8 cellular contexts compared by ENCODE assay signal in genomic region chr17:75352079-75352569, GRCh38. TPM values are rescaled to one million over a fixed set of nuclear protein-coding genes. Genes with fewer than 3 reads are reported as not detected.
DNase-seq lines count a peak whose midpoint lies in the region; ATAC-seq and TF ChIP-seq lines count a peak whose summit lies in the region.

No MANE protein-coding gene starts in this region.

- H3K9me2 ChIP-seq in hepatocyte (replicated peaks; ENCODE audit: insufficient read depth): no peaks in the 10 kb centered on the region

- H3K79me2 ChIP-seq in hepatocyte: peaks cover 93% of the 10 kb centered on the region

- no peak for TF ChIP-seq POLR2A in stomach (IDR thresholded peaks at IDR 0.05)
- no peak for TF ChIP-seq POLR2A in vagina (IDR thresholded peaks at IDR 0.05)

- POLR2A ChIA-PET in Panc1 (lab: Charles Lee): no interaction called here

- H3K27me3 Mint-ChIP-seq in activated T-helper 2 cell treated with anti-CD3 and anti-CD28 coated beads, Interferon-gamma antibody, Interleukin-2, Interleukin-4, amounts not matched to agents 10 μg/mL and 5 μg/mL and 100 μg/mL, durations not matched to agents 14 hours and 24 hours and 36 hours (ENCODE audit: low read depth): no peaks in the 10 kb centered on the region

- peaks cover 53% of the 10 kb centered on the region for H4K20me1 ChIP-seq in hepatocyte (ENCODE audit: insufficient read depth, poor library complexity, severe bottlenecking)

- in situ Hi-C loops in Panc1 (cut with HindIII; ENCODE audit: low pct_unique_long_range_greater_than_20kb, low sequenced_read_pairs): no loop called here

- H3K9me3 ChIP-seq in Panc1 (ENCODE audit: control insufficient read depth, insufficient read depth, low read depth, low read length): no peaks in the 10 kb centered on the region
- no peaks in the 10 kb centered on the region for H3K9me3 ChIP-seq in hepatocyte (ENCODE audit: low read depth)
- no peaks in the 10 kb centered on the region for H3K9me3 ChIP-seq in stomach
- no peaks in the 10 kb centered on the region for H3K9me3 ChIP-seq in vagina

- DNase-seq in NCI-H2107 treated with DMSO at 0.1 percent for 48 hours (lab: John Stamatoyannopoulos, UW; ENCODE audit: unreplicated experiment) (peak; percentile 41), NCI-H2107 (lab: John Stamatoyannopoulos, UW) (no peak), Panc1 (ENCODE audit: low read depth, low spot score) (no peak), hepatocyte (ENCODE audit: low spot score) (peak; percentile 60), stomach (peak; percentile 52), vagina (ENCODE audit: extremely low spot score in 2 of 2) (no peak), NCI-H1092 (lab: John Stamatoyannopoulos, UW) (no peak)
- no peak for DNase-seq in activated T-helper 2 cell treated with anti-CD3 and anti-CD28 coated beads, Interferon-gamma antibody, Interleukin-2, Interleukin-4, amounts not matched to agents 10 μg/mL and 5 μg/mL and 100 μg/mL, durations not matched to agents 14 hours and 24 hours and 36 hours (ENCODE audit: low spot score)

- peak overlapping the region; percentile 48 for H3K4me2 ChIP-seq in hepatocyte

- TF ChIP-seq EP300 in stomach (IDR thresholded peaks at IDR 0.05): no peak

- H3K36me3 ChIP-seq in Panc1 (ENCODE audit: control insufficient read depth, insufficient read depth, low read length) (no peaks in the 10 kb centered on the region), hepatocyte (replicated peaks; ENCODE audit: insufficient read depth, low read depth) (no peaks in the 10 kb centered on the region), stomach (no peaks in the 10 kb centered on the region), vagina (no peaks in the 10 kb centered on the region)

- peaks cover 56% of the 10 kb centered on the region for H3K4me1 Mint-ChIP-seq in activated T-helper 2 cell treated with anti-CD3 and anti-CD28 coated beads, Interferon-gamma antibody, Interleukin-2, Interleukin-4, amounts not matched to agents 10 μg/mL and 5 μg/mL and 100 μg/mL, durations not matched to agents 14 hours and 24 hours and 36 hours (ENCODE audit: low read depth)

- no peak overlapping the region for H3K4me3 ChIP-seq in Panc1 (ENCODE audit: low read depth in 2 of 2, low read length in 2 of 2)
- H3K4me3 ChIP-seq in hepatocyte: no peak overlapping the region
- H3K4me3 ChIP-seq in stomach: peak overlapping the region in 1 of 4 donors; percentile 4
- no peak overlapping the region for H3K4me3 ChIP-seq in vagina

- no TSS peak for BruUV-seq in Panc1 (replicated peaks; lab: Mats Ljungman, UMichigan)

- no peak overlapping the region for H2AFZ ChIP-seq in hepatocyte

- no peak overlapping the region for H3K4me3 Mint-ChIP-seq in activated T-helper 2 cell treated with anti-CD3 and anti-CD28 coated beads, Interferon-gamma antibody, Interleukin-2, Interleukin-4, amounts not matched to agents 10 μg/mL and 5 μg/mL and 100 μg/mL, durations not matched to agents 14 hours and 24 hours and 36 hours (ENCODE audit: low read depth)

- no peak for TF ChIP-seq CTCF in Panc1 (IDR thresholded peaks at IDR 0.05)
- no peak for TF ChIP-seq CTCF in hepatocyte (IDR thresholded peaks at IDR 0.05; ENCODE audit: poor library complexity)
- TF ChIP-seq CTCF in stomach (IDR thresholded peaks at IDR 0.05): no peak
- no peak for TF ChIP-seq CTCF in vagina (IDR thresholded peaks at IDR 0.05)

- peaks cover under 1% of the 10 kb centered on the region; the same call in 1 of the 2 replicates for H3K4me1 ChIP-seq in Panc1 (ENCODE audit: control insufficient read depth, insufficient read depth, low read length)
- H3K4me1 ChIP-seq in hepatocyte (ENCODE audit: insufficient read depth): peaks cover 41% of the 10 kb centered on the region
- H3K4me1 ChIP-seq in stomach: peaks cover 1 to 77% (median 45%) of the 10 kb centered on the region in 4 donors
- peaks cover 53% of the 10 kb centered on the region for H3K4me1 ChIP-seq in vagina

- H3K27ac Mint-ChIP-seq in activated T-helper 2 cell treated with anti-CD3 and anti-CD28 coated beads, Interferon-gamma antibody, Interleukin-2, Interleukin-4, amounts not matched to agents 10 μg/mL and 5 μg/mL and 100 μg/mL, durations not matched to agents 14 hours and 24 hours and 36 hours: no peak overlapping the region

- H3K27me3 ChIP-seq in Panc1 (ENCODE audit: control insufficient read depth, insufficient read depth, low read length): no peaks in the 10 kb centered on the region
- no peaks in the 10 kb centered on the region for H3K27me3 ChIP-seq in hepatocyte
- no peaks in the 10 kb centered on the region for H3K27me3 ChIP-seq in stomach
- H3K27me3 ChIP-seq in vagina: no peaks in the 10 kb centered on the region

- H3K36me3 Mint-ChIP-seq in activated T-helper 2 cell treated with anti-CD3 and anti-CD28 coated beads, Interferon-gamma antibody, Interleukin-2, Interleukin-4, amounts not matched to agents 10 μg/mL and 5 μg/mL and 100 μg/mL, durations not matched to agents 14 hours and 24 hours and 36 hours (ENCODE audit: low read depth): peaks cover 32% of the 10 kb centered on the region

- CTCF ChIA-PET in Panc1 (lab: Charles Lee): interaction anchor here (0.5 to 0.6 kb wide), 4 partner anchors 16 to 236 kb away, joined by 3 read pairs; no protein-coding TSS in a partner anchor

- peak; percentile 59; the same call in 1 of the 2 replicates for ATAC-seq in Panc1

- no peaks in the 10 kb centered on the region for H3K9me3 Mint-ChIP-seq in activated T-helper 2 cell treated with anti-CD3 and anti-CD28 coated beads, Interferon-gamma antibody, Interleukin-2, Interleukin-4, amounts not matched to agents 10 μg/mL and 5 μg/mL and 100 μg/mL, durations not matched to agents 14 hours and 24 hours and 36 hours

- WGBS in hepatocyte (ENCODE audit: low lambda C conversion rate, missing lambda C conversion rate): 32% methylated on average over 7 of the region's 7 CpGs
- WGBS in stomach, 5 donors: 19 to 38% (median 28%) methylated on average over 7 of the region's 7 CpGs

- H3K27ac ChIP-seq in Panc1 (ENCODE audit: low read length) (no peak overlapping the region), hepatocyte (peak overlapping the region; percentile 17), stomach (peak overlapping the region in 2 of 5 donors; percentile 26 to 36), vagina (no peak overlapping the region)

- intact Hi-C loops in Panc1 (cut with micrococcal nuclease; ENCODE audit: unreplicated experiment) (no loop called here), stomach (cut with DNase I; ENCODE audit: low total_unique reads) (no loop called here), vagina (cut with DNase I) (no loop called here)
- intact Hi-C loops in activated T-helper 2 cell treated with anti-CD3 and anti-CD28 coated beads, Interferon-gamma antibody, Interleukin-2, Interleukin-4, amounts not matched to agents 10 μg/mL and 5 μg/mL and 100 μg/mL, durations not matched to agents 14 hours and 24 hours and 36 hours (cut with micrococcal nuclease): no loop called here

RNA-seq across cellular contexts. Expression of gene GRB2, which starts 53.4 kb away (rescaled TPM):
- 148 TPM for total RNA-seq in Panc1 (2021; ENCODE audit: unreplicated experiment)
- polyA plus RNA-seq in Panc1 (2012; ENCODE audit: insufficient read length): 94.8 TPM
- 90.6 and 101 TPM in 2 replicates for total RNA-seq in hepatocyte
- polyA plus RNA-seq in hepatocyte: 82.7 and 86.7 TPM in 2 replicates
- total RNA-seq in stomach: 100 to 1,000 TPM in 4 of 5 donors, 10 to 100 TPM in 1; 73.3 to 488 (median 135) TPM
- polyA plus RNA-seq in stomach: 10 to 100 TPM; 32.5 to 48.9 (median 43.3) TPM
- total RNA-seq in activated T-helper 2 cell treated with anti-CD3 and anti-CD28 coated beads, Interferon-gamma antibody, Interleukin-2, Interleukin-4, amounts not matched to agents 10 μg/mL and 5 μg/mL and 100 μg/mL, durations not matched to agents 14 hours and 24 hours and 36 hours: 176 and 188 TPM in 2 replicates
- total RNA-seq in vagina: 71.9 TPM

Comparison
In these comparisons a context has a peak if more than half of its experiments do, and no peak if none do; other contexts are left out.
1. DNase-seq: peak in NCI-H2107 treated with DMSO at 0.1 percent for 48 hours (single experiment), hepatocyte (single experiment) and stomach (single experiment); none in NCI-H2107 (single experiment), Panc1 (single experiment), activated T-helper 2 cell treated with anti-CD3 and anti-CD28 coated beads, Interferon-gamma antibody, Interleukin-2, Interleukin-4, amounts not matched to agents 10 μg/mL and 5 μg/mL and 100 μg/mL, durations not matched to agents 14 hours and 24 hours and 36 hours (single experiment), vagina (0 of 2) and NCI-H1092 (single experiment).